11 cellular contexts compared by ENCODE assay signal in genomic region chr1:235500971-235501540, GRCh38. TPM values are rescaled to one million over a fixed set of nuclear protein-coding genes. Genes with fewer than 3 reads are reported as not detected.
DNase-seq lines count a peak whose midpoint lies in the region; FAIRE-seq and TF ChIP-seq lines count a peak whose summit lies in the region.
"Had no signal": no experiment of that assay in that cellular context is flagged by ENCODE, and none has a peak within 500 bp of the region (broad histone marks: within the 10 kb centered on the region; RNA-seq: fewer than 3 reads in every experiment).

No MANE protein-coding gene starts in this region.

- 89 to 98% methylated on average over 4 to 5 of the region's 5 CpGs for WGBS in endodermal cell (ENCODE audit: insufficient coverage in 1 of 2, insufficient read length in 1 of 2), 2 experiments

- H3K36me3 Mint-ChIP-seq in glutamatergic neuron (ENCODE audit: unreplicated experiment) (no peaks in the 10 kb centered on the region), endodermal cell (ENCODE audit: low read depth) (peaks cover 3% of the 10 kb centered on the region)
- H3K36me3 Mint-ChIP-seq: activated naive CD8-positive, alpha-beta T cell treated with anti-CD3 and anti-CD28 coated beads, Interleukin-2, amount 10 ng/mL, durations not matched to agents 7 days and 5 days had no signal

- H3K4me1 Mint-ChIP-seq in glutamatergic neuron (ENCODE audit: low read depth, unreplicated experiment) (peaks cover 10% of the 10 kb centered on the region), endodermal cell (peaks cover 16% of the 10 kb centered on the region)

- H3K9me3 Mint-ChIP-seq in glutamatergic neuron (ENCODE audit: unreplicated experiment) (peaks cover 4% of the 10 kb centered on the region), endodermal cell (no peaks in the 10 kb centered on the region)
- H3K9me3 Mint-ChIP-seq: activated naive CD8-positive, alpha-beta T cell treated with anti-CD3 and anti-CD28 coated beads, Interleukin-2, amount 10 ng/mL, durations not matched to agents 7 days and 5 days had no signal

- H3K36me3 ChIP-seq in skeletal muscle tissue (ENCODE audit: control insufficient read depth in 3 of 3, insufficient read depth in 3 of 3, low read length in 3 of 3) (no peaks in the 10 kb centered on the region), endodermal cell (ENCODE audit: control insufficient read depth, insufficient read depth, low read length) (no peaks in the 10 kb centered on the region)
- H3K36me3 ChIP-seq: heart left ventricle had no signal

- H3K4me3 Mint-ChIP-seq in glutamatergic neuron (ENCODE audit: unreplicated experiment) = no peak overlapping the region
- no peak overlapping the region for H3K4me3 Mint-ChIP-seq in endodermal cell
- H3K4me3 Mint-ChIP-seq: activated naive CD8-positive, alpha-beta T cell treated with anti-CD3 and anti-CD28 coated beads, Interleukin-2, amount 10 ng/mL, durations not matched to agents 7 days and 5 days had no signal

- H3K27ac Mint-ChIP-seq in glutamatergic neuron (ENCODE audit: unreplicated experiment) (no peak overlapping the region), endodermal cell (no peak overlapping the region)
- H3K27ac Mint-ChIP-seq: activated naive CD8-positive, alpha-beta T cell treated with anti-CD3 and anti-CD28 coated beads, Interleukin-2, amount 10 ng/mL, durations not matched to agents 7 days and 5 days had no signal

- H3K9me3 ChIP-seq in skeletal muscle tissue (ENCODE audit: control insufficient read depth in 3 of 3, low read length in 3 of 3) (no peaks in the 10 kb centered on the region), endodermal cell (ENCODE audit: control insufficient read depth, low read length) (no peaks in the 10 kb centered on the region)
- H3K9me3 ChIP-seq: heart left ventricle had no signal

- no peak overlapping the region for H3K4me3 ChIP-seq in fibroblast of villous mesenchyme (ENCODE audit: low read depth, low read length)
- H3K4me3 ChIP-seq in skeletal muscle tissue (ENCODE audit: low read length in 3 of 3) = peak overlapping the region in 1 of 3 donors; percentile 27
- H3K4me3 ChIP-seq in endodermal cell (ENCODE audit: low read length) = no peak overlapping the region
- H3K4me3 ChIP-seq: heart left ventricle, smooth muscle cell had no signal

- H3K27me3 Mint-ChIP-seq in glutamatergic neuron (ENCODE audit: unreplicated experiment) (peaks cover 10% of the 10 kb centered on the region), endodermal cell (ENCODE audit: insufficient read depth) (no peaks in the 10 kb centered on the region)
- H3K27me3 Mint-ChIP-seq: activated naive CD8-positive, alpha-beta T cell treated with anti-CD3 and anti-CD28 coated beads, Interleukin-2, amount 10 ng/mL, durations not matched to agents 7 days and 5 days had no signal

- H3K4me1 ChIP-seq in skeletal muscle tissue (ENCODE audit: control insufficient read depth in 3 of 3, insufficient read depth in 3 of 3, low read length in 3 of 3) (peaks cover 12 to 27% (median 13%) of the 10 kb centered on the region in 3 donors), endodermal cell (ENCODE audit: control insufficient read depth, insufficient read depth, low read length) (no peaks in the 10 kb centered on the region)

- FAIRE-seq in HTR-8/SVneo (lab: Jason Lieb, UNC) = no peak

- TF ChIP-seq CTCF in fibroblast of villous mesenchyme (IDR thresholded peaks at IDR 0.05; ENCODE audit: insufficient read depth, low read depth, low read length) (no peak), glutamatergic neuron (IDR thresholded peaks at IDR 0.05; ENCODE audit: partially characterized antibody, unreplicated experiment) (no peak), endodermal cell (conservative IDR thresholded peaks at IDR 0.05) (no peak)

- H3K27me3 ChIP-seq in skeletal muscle tissue (ENCODE audit: control insufficient read depth in 3 of 3, insufficient read depth in 3 of 3, low read length in 3 of 3) (no peaks in the 10 kb centered on the region), endodermal cell (ENCODE audit: control insufficient read depth, insufficient read depth, low read length, poor library complexity, severe bottlenecking) (no peaks in the 10 kb centered on the region)
- H3K27me3 ChIP-seq: heart left ventricle had no signal

- peak; percentile 18 for DNase-seq in HTR-8/SVneo (ENCODE audit: insufficient read length, low spot score)
- DNase-seq in RPMI8226 = peak; percentile 89
- DNase-seq in fibroblast of villous mesenchyme (ENCODE audit: low read depth) = peak; percentile 28
- DNase-seq in glutamatergic neuron = no peak
- DNase-seq in endodermal cell = no peak
- no peak for DNase-seq in NCI-H524 treated with DMSO at 0.1 percent for 48 hours (lab: John Stamatoyannopoulos, UW)
- DNase-seq: activated naive CD8-positive, alpha-beta T cell treated with anti-CD3 and anti-CD28 coated beads, Interleukin-2, amount 10 ng/mL, durations not matched to agents 7 days and 5 days; heart left ventricle; substantia nigra had no signal

- H3K9ac ChIP-seq in skeletal muscle tissue (ENCODE audit: low read depth in 1 of 3, low read length in 3 of 3) (peak overlapping the region in 1 of 3 donors; percentile 24), endodermal cell (ENCODE audit: extremely low read depth, low read length, poor library complexity, severe bottlenecking) (no peak overlapping the region)

- peak overlapping the region; percentile 99 for H3K27ac ChIP-seq in skeletal muscle tissue (ENCODE audit: low read depth, low read length)
- no peak overlapping the region for H3K27ac ChIP-seq in endodermal cell (ENCODE audit: low read depth, low read length)

RNA-seq across cellular contexts. Expression of gene B3GALNT2, which starts 3.2 kb away (rescaled TPM):
- total RNA-seq in fibroblast of villous mesenchyme (48.0 and 74.3 TPM in 2 replicates), skeletal muscle tissue (48.5 TPM), glutamatergic neuron (ENCODE audit: unreplicated experiment) (12.3 TPM), endodermal cell (10 to 100 TPM; 33.0 to 34.3 TPM)
- polyA plus RNA-seq in endodermal cell (2013, experiment 1 of 2) = 21.2 TPM
- 22.3 TPM for polyA plus RNA-seq in endodermal cell (2013, experiment 2 of 2)

Comparison
In these comparisons a context has a peak if more than half of its experiments do, and no peak if none do; other contexts are left out.
1. DNase-seq: peak in HTR-8/SVneo (single experiment), RPMI8226 (single experiment) and fibroblast of villous mesenchyme (single experiment); none in glutamatergic neuron (single experiment), endodermal cell (single experiment) and NCI-H524 treated with DMSO at 0.1 percent for 48 hours (single experiment).